ENCODE assay signal across 16 cellular contexts in the genomic region with DNA sequence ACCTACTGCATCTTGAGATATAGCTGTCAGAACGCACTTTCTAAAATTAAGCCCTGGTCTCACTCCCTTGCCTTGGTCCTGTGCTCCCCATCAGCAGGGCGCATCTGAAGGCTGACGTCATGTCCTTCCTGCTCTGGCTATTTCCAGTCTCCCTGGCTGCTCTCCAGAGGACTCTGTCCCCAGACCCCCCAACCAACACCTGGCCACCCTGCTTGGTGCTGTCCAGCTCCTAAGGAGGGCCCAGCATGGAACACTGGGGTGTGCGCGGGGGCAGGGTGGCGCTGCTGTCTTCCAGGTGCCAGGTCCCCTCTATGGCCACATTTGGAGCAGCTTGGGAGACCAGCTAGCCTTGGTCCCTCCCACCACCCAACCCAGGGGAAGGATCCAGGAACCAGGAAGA. TPM values are rescaled to one million over a fixed set of nuclear protein-coding genes. Genes with fewer than 3 reads are reported as not detected.
"Had no signal": no experiment of that assay in that cellular context is flagged by ENCODE, and none has a peak within 500 bp of the region (broad histone marks: within the 10 kb centered on the region; RNA-seq: fewer than 3 reads in every experiment).

No MANE protein-coding gene starts in this region.

- H3K36me3 Mint-ChIP-seq: activated naive CD4-positive, alpha-beta T cell treated with anti-CD3 and anti-CD28 coated beads, Interleukin-2, amount 10 ng/mL, durations not matched to agents 7 days and 5 days had no signal

- H3K27ac Mint-ChIP-seq: activated naive CD4-positive, alpha-beta T cell treated with anti-CD3 and anti-CD28 coated beads, Interleukin-2, amount 10 ng/mL, durations not matched to agents 7 days and 5 days; activated T-helper 2 cell treated with anti-CD3 and anti-CD28 coated beads, Interferon-gamma antibody, Interleukin-2, Interleukin-4, amounts not matched to agents 10 μg/mL and 5 μg/mL and 100 μg/mL, durations not matched to agents 14 hours and 24 hours and 36 hours; T-helper 2 cell treated with Interferon-gamma antibody and Interleukin-4, amounts not matched to agents 5 μg/mL and 100 μg/mL, for 36 hours had no signal

- H3K4me3 Mint-ChIP-seq: activated naive CD4-positive, alpha-beta T cell treated with anti-CD3 and anti-CD28 coated beads, Interleukin-2, amount 10 ng/mL, durations not matched to agents 7 days and 5 days; nephron; T-helper 2 cell treated with Interferon-gamma antibody and Interleukin-4, amounts not matched to agents 5 μg/mL and 100 μg/mL, for 36 hours had no signal

- H3K4me3 ChIP-seq: hepatocyte, ovary had no signal

- H3K27me3 ChIP-seq: hepatocyte, ovary had no signal

- H3K4me2 ChIP-seq: hepatocyte had no signal

- H3K27ac ChIP-seq: hepatocyte, ovary had no signal

- H3K4me1 Mint-ChIP-seq: activated naive CD4-positive, alpha-beta T cell treated with anti-CD3 and anti-CD28 coated beads, Interleukin-2, amount 10 ng/mL, durations not matched to agents 7 days and 5 days had no signal

- DNase-seq: activated CD4-positive, alpha-beta T cell treated with anti-CD3 and anti-CD28 coated beads, Interleukin-2, amount 50 U/mL, for 4 hours; activated naive CD4-positive, alpha-beta T cell treated with anti-CD3 and anti-CD28 coated beads, Interleukin-2, amount 10 ng/mL, durations not matched to agents 7 days and 5 days; mesendoderm; ovary; stimulated activated CD4-positive, alpha-beta T cell treated with anti-CD3 and anti-CD28 coated beads, Interleukin-12 subunit alpha, Interleukin-12 subunit beta, amount 100 ng/mL, for 4 hours; stimulated activated CD4-positive, alpha-beta T cell treated with anti-CD3 and anti-CD28 coated beads, Interleukin-2, amount 100 ng/mL, for 24 hours had no signal

- H3K9me3 ChIP-seq: ovary had no signal

- H2AFZ ChIP-seq: hepatocyte had no signal

- FAIRE-seq: astrocyte, keratinocyte, urothelium cell line had no signal

- H3K79me2 ChIP-seq: hepatocyte had no signal

- ATAC-seq: esophagus mucosa had no signal

- H3K9me3 Mint-ChIP-seq: activated naive CD4-positive, alpha-beta T cell treated with anti-CD3 and anti-CD28 coated beads, Interleukin-2, amount 10 ng/mL, durations not matched to agents 7 days and 5 days; activated T-helper 2 cell treated with anti-CD3 and anti-CD28 coated beads, Interferon-gamma antibody, Interleukin-2, Interleukin-4, amounts not matched to agents 10 μg/mL and 5 μg/mL and 100 μg/mL, durations not matched to agents 14 hours and 24 hours and 36 hours; nephron; T-helper 2 cell treated with Interferon-gamma antibody and Interleukin-4, amounts not matched to agents 5 μg/mL and 100 μg/mL, for 36 hours had no signal

- H3K36me3 ChIP-seq: ovary had no signal

RNA-seq across cellular contexts. Expression of gene TNNT2, which starts 8.3 kb away (rescaled TPM):
- total RNA-seq: activated T-helper 2 cell treated with anti-CD3 and anti-CD28 coated beads, Interferon-gamma antibody, Interleukin-2, Interleukin-4, amounts not matched to agents 10 μg/mL and 5 μg/mL and 100 μg/mL, durations not matched to agents 14 hours and 24 hours and 36 hours; pulmonary artery endothelial cell had no signal

RNA-seq across cellular contexts. Expression of gene LAD1, which starts 29.9 kb away (rescaled TPM):
- total RNA-seq: activated T-helper 2 cell treated with anti-CD3 and anti-CD28 coated beads, Interferon-gamma antibody, Interleukin-2, Interleukin-4, amounts not matched to agents 10 μg/mL and 5 μg/mL and 100 μg/mL, durations not matched to agents 14 hours and 24 hours and 36 hours; pulmonary artery endothelial cell had no signal

RNA-seq across cellular contexts. Expression of gene TNNI1, which starts 52.3 kb away (rescaled TPM):
- total RNA-seq: activated T-helper 2 cell treated with anti-CD3 and anti-CD28 coated beads, Interferon-gamma antibody, Interleukin-2, Interleukin-4, amounts not matched to agents 10 μg/mL and 5 μg/mL and 100 μg/mL, durations not matched to agents 14 hours and 24 hours and 36 hours; bronchial epithelial cell; esophagus mucosa; pulmonary artery endothelial cell had no signal
- polyA plus RNA-seq: keratinocyte had no signal
